24 cellular contexts compared by ENCODE assay signal in genomic region chr6:39593644-39594043, GRCh38.
"Had no signal": no experiment of that assay in that cellular context is flagged by ENCODE, and none has a peak within 500 bp of the region (broad histone marks: within the 10 kb centered on the region; RNA-seq: fewer than 3 reads in every experiment).

No MANE protein-coding gene starts in this region.

- H3K27me3 Mint-ChIP-seq: activated CD8-positive, alpha-beta memory T cell treated with anti-CD3 and anti-CD28 coated beads, Interleukin-2, amount 10 ng/mL, durations not matched to agents 7 days and 5 days had no signal

- H3K4me3 ChIP-seq: left ventricle myocardium inferior, thoracic aorta, upper lobe of right lung had no signal

- H3K4me1 ChIP-seq: foreskin keratinocyte, left ventricle myocardium inferior, upper lobe of right lung had no signal

- H3K9me3 Mint-ChIP-seq: activated CD4-positive, alpha-beta T cell treated with anti-CD3 and anti-CD28 coated beads, Interleukin-2, amount 10 ng/mL, durations not matched to agents 7 days and 5 days; activated CD8-positive, alpha-beta T cell treated with anti-CD3 and anti-CD28 coated beads for 36 hours; activated naive CD4-positive, alpha-beta T cell treated with anti-CD3 and anti-CD28 coated beads, Interleukin-2, amount 50 U/mL, for 24 hours; activated T-helper 1 cell treated with anti-CD3 and anti-CD28 coated beads, Interleukin-12 subunit alpha, Interleukin-12 subunit beta, Interleukin-2, Interleukin-4 antibody, amounts not matched to agents 30 ng/mL and 10 ng/mL and 1 ng/mL, durations not matched to agents 14 hours and 24 hours and 36 hours; T-helper 2 cell treated with Interferon-gamma antibody and Interleukin-4, amounts not matched to agents 5 μg/mL and 100 μg/mL, for 36 hours had no signal

- H3K36me3 Mint-ChIP-seq: activated CD8-positive, alpha-beta memory T cell treated with anti-CD3 and anti-CD28 coated beads, Interleukin-2, amount 10 ng/mL, durations not matched to agents 7 days and 5 days; activated naive CD4-positive, alpha-beta T cell treated with anti-CD3 and anti-CD28 coated beads, Interleukin-2, amount 50 U/mL, for 24 hours; mesothelial cell of epicardium; naive thymus-derived CD8-positive, alpha-beta T cell had no signal

- ATAC-seq: activated CD8-positive, alpha-beta memory T cell treated with anti-CD3 and anti-CD28 coated beads, Interleukin-2, amount 10 ng/mL, durations not matched to agents 7 days and 5 days; activated CD8-positive, alpha-beta T cell treated with anti-CD3 and anti-CD28 coated beads for 36 hours; foreskin keratinocyte; naive thymus-derived CD8-positive, alpha-beta T cell; right cardiac atrium; upper lobe of right lung had no signal

- H3K4me3 Mint-ChIP-seq: activated CD4-positive, alpha-beta T cell treated with anti-CD3 and anti-CD28 coated beads, Interleukin-2, amount 10 ng/mL, durations not matched to agents 7 days and 5 days; activated CD8-positive, alpha-beta memory T cell treated with anti-CD3 and anti-CD28 coated beads, Interleukin-2, amount 10 ng/mL, durations not matched to agents 7 days and 5 days; activated CD8-positive, alpha-beta T cell treated with anti-CD3 and anti-CD28 coated beads for 36 hours; activated naive CD4-positive, alpha-beta T cell treated with anti-CD3 and anti-CD28 coated beads, Interleukin-2, amount 50 U/mL, for 24 hours; activated T-helper 1 cell treated with anti-CD3 and anti-CD28 coated beads, Interleukin-12 subunit alpha, Interleukin-12 subunit beta, Interleukin-2, Interleukin-4 antibody, amounts not matched to agents 30 ng/mL and 10 ng/mL and 1 ng/mL, durations not matched to agents 14 hours and 24 hours and 36 hours; mesothelial cell of epicardium; naive thymus-derived CD8-positive, alpha-beta T cell; T-helper 2 cell treated with Interferon-gamma antibody and Interleukin-4, amounts not matched to agents 5 μg/mL and 100 μg/mL, for 36 hours had no signal

- H3K36me3 ChIP-seq: brain microvascular endothelial cell, left ventricle myocardium inferior, thoracic aorta, upper lobe of right lung, WERI-Rb-1 had no signal

- H3K27ac ChIP-seq: brain microvascular endothelial cell, foreskin keratinocyte, left ventricle myocardium inferior, thoracic aorta, upper lobe of right lung, WERI-Rb-1 had no signal

- H3K9me3 ChIP-seq: left ventricle myocardium inferior, thoracic aorta, upper lobe of right lung had no signal

- H3K27ac Mint-ChIP-seq: activated CD4-positive, alpha-beta T cell treated with anti-CD3 and anti-CD28 coated beads, Interleukin-2, amount 10 ng/mL, durations not matched to agents 7 days and 5 days; activated CD8-positive, alpha-beta memory T cell treated with anti-CD3 and anti-CD28 coated beads, Interleukin-2, amount 10 ng/mL, durations not matched to agents 7 days and 5 days; activated CD8-positive, alpha-beta T cell treated with anti-CD3 and anti-CD28 coated beads for 36 hours; activated naive CD4-positive, alpha-beta T cell treated with anti-CD3 and anti-CD28 coated beads, Interleukin-2, amount 50 U/mL, for 24 hours; activated T-helper 1 cell treated with anti-CD3 and anti-CD28 coated beads, Interleukin-12 subunit alpha, Interleukin-12 subunit beta, Interleukin-2, Interleukin-4 antibody, amounts not matched to agents 30 ng/mL and 10 ng/mL and 1 ng/mL, durations not matched to agents 14 hours and 24 hours and 36 hours; mesothelial cell of epicardium; naive thymus-derived CD8-positive, alpha-beta T cell; T-helper 2 cell treated with Interferon-gamma antibody and Interleukin-4, amounts not matched to agents 5 μg/mL and 100 μg/mL, for 36 hours had no signal

- DNase-seq: activated CD4-positive, alpha-beta T cell treated with anti-CD3 and anti-CD28 coated beads, Interleukin-2, amount 10 ng/mL, durations not matched to agents 7 days and 5 days; activated CD4-positive, CD25-positive, alpha-beta regulatory T cell treated with anti-CD3 and anti-CD28 coated beads, Interleukin-2, amount 50 U/mL, for 72 hours; activated CD8-positive, alpha-beta memory T cell treated with anti-CD3 and anti-CD28 coated beads, Interleukin-2, amount 10 ng/mL, durations not matched to agents 7 days and 5 days; activated CD8-positive, alpha-beta T cell treated with anti-CD3 and anti-CD28 coated beads for 36 hours; activated gamma-delta T cell; aorta; brain microvascular endothelial cell; caudate nucleus; dermis blood vessel endothelial cell; effector CD8-positive, alpha-beta T cell; foreskin keratinocyte; left ventricle myocardium inferior; mammary epithelial cell; naive thymus-derived CD8-positive, alpha-beta T cell; right cardiac atrium; stimulated activated CD4-positive, alpha-beta T cell treated with anti-CD3 and anti-CD28 coated beads, Interleukin-4, amount 100 ng/mL, for 24 hours; stimulated activated naive CD4-positive, alpha-beta T cell treated with Interleukin-2 at 50 U/mL for 16 hours; upper lobe of right lung; WERI-Rb-1 had no signal

- H3K27me3 ChIP-seq: brain microvascular endothelial cell, upper lobe of right lung had no signal

- H3K4me1 Mint-ChIP-seq: activated CD4-positive, alpha-beta T cell treated with anti-CD3 and anti-CD28 coated beads, Interleukin-2, amount 10 ng/mL, durations not matched to agents 7 days and 5 days; activated CD8-positive, alpha-beta memory T cell treated with anti-CD3 and anti-CD28 coated beads, Interleukin-2, amount 10 ng/mL, durations not matched to agents 7 days and 5 days; activated naive CD4-positive, alpha-beta T cell treated with anti-CD3 and anti-CD28 coated beads, Interleukin-2, amount 50 U/mL, for 24 hours; naive thymus-derived CD8-positive, alpha-beta T cell had no signal
